ENCODE assay signal across 8 cellular contexts in genomic region chr11:134252539-134253188, GRCh38. TPM values are rescaled to one million over a fixed set of nuclear protein-coding genes. Genes with fewer than 3 reads are reported as not detected.
DNase-seq lines count a peak whose midpoint lies in the region; ATAC-seq, FAIRE-seq and TF ChIP-seq lines count a peak whose summit lies in the region.

No MANE protein-coding gene starts in this region.

- H3K4me3 Mint-ChIP-seq in Caco-2 (ENCODE audit: unreplicated experiment) = peak overlapping the region; percentile 89
- H3K4me3 Mint-ChIP-seq in WTC11 = peak overlapping the region; percentile 89
- peak overlapping the region; percentile 92 for H3K4me3 Mint-ChIP-seq in neural progenitor cell

- DNase-seq in Caco-2 = peak in 1 of 2 experiments; percentile 54
- peak; percentile 27 for DNase-seq in HPDE6-E6E7 (ENCODE audit: extremely low spot score)
- peak; percentile 29 for DNase-seq in WTC11 (ENCODE audit: low spot score)
- DNase-seq in esophagus muscularis mucosa (ENCODE audit: extremely low spot score) = no peak
- peak; percentile 63 for DNase-seq in neural progenitor cell (ENCODE audit: low spot score)
- DNase-seq in mesenteric fat pad (ENCODE audit: low spot score) = no peak
- DNase-seq in urothelium cell line (ENCODE audit: low spot score) = no peak

- TF ChIP-seq EP300 in esophagus muscularis mucosa (IDR thresholded peaks at IDR 0.05) = no peak

- TF ChIP-seq POLR2A in esophagus muscularis mucosa (IDR thresholded peaks at IDR 0.05; ENCODE audit: low read depth) = no peak

- POLR2A ChIA-PET in Caco-2 (lab: Charles Lee) (interaction anchor here (0.5 to 1.1 kb wide), 2 partner anchors 9 to 13 kb away, joined by 3 to 6 read pairs; no protein-coding TSS in a partner anchor), WTC11 (lab: Charles Lee) (interaction anchor here (1.2 kb wide), 1 partner anchor 28 kb away, joined by 4 read pairs; the partner anchor contains the start of genes NCAPD3 and VPS26B)

- H3K27me3 ChIP-seq in Caco-2 (replicated peaks; ENCODE audit: control insufficient read depth, insufficient read depth, low read length) (no peaks in the 10 kb centered on the region), esophagus muscularis mucosa (no peaks in the 10 kb centered on the region), neural progenitor cell (no peaks in the 10 kb centered on the region)

- peak overlapping the region; percentile 90 for H2AFZ ChIP-seq in neural progenitor cell (replicated peaks)

- no TSS peak for BruUV-seq in Caco-2 (replicated peaks; lab: Mats Ljungman, UMichigan)

- WGBS in esophagus muscularis mucosa = 3% methylated on average over 22 of the region's 22 CpGs

- H3K4me1 Mint-ChIP-seq in Caco-2 (ENCODE audit: low read depth, unreplicated experiment) = peaks cover 7% of the 10 kb centered on the region
- peaks cover 31% of the 10 kb centered on the region for H3K4me1 Mint-ChIP-seq in WTC11
- H3K4me1 Mint-ChIP-seq in neural progenitor cell = peaks cover 17% of the 10 kb centered on the region

- H3K9me3 ChIP-seq in Caco-2 (no peaks in the 10 kb centered on the region), esophagus muscularis mucosa (no peaks in the 10 kb centered on the region), neural progenitor cell (ENCODE audit: low read depth) (no peaks in the 10 kb centered on the region)

- H3F3A ChIP-seq in neural progenitor cell (ENCODE audit: low read depth) = no peaks in the 10 kb centered on the region

- peak overlapping the region; percentile 64 for H3K4me3 ChIP-seq in Caco-2 (ENCODE audit: low read depth, low read length)
- peak overlapping the region; percentile 75 to 96 (median 78) for H3K4me3 ChIP-seq in esophagus muscularis mucosa
- peak overlapping the region; percentile 76 for H3K4me3 ChIP-seq in neural progenitor cell

- H3K27me3 Mint-ChIP-seq in Caco-2 (ENCODE audit: insufficient read depth, unreplicated experiment) (no peaks in the 10 kb centered on the region), WTC11 (ENCODE audit: low read depth) (no peaks in the 10 kb centered on the region), neural progenitor cell (ENCODE audit: insufficient read depth, low read depth) (peaks cover 2% of the 10 kb centered on the region)

- peaks cover 9% of the 10 kb centered on the region for H4K20me1 ChIP-seq in neural progenitor cell (ENCODE audit: low read depth)

- FAIRE-seq in urothelium cell line (lab: Jason Lieb, UNC) = no peak

- ATAC-seq in GM21423 (IDR thresholded peaks at IDR 0.05; ENCODE audit: unreplicated experiment) (peak; percentile 25), WTC11 (peak; percentile 26)

- H3K79me2 ChIP-seq in neural progenitor cell (ENCODE audit: low read depth) = peaks cover 29% of the 10 kb centered on the region

- no peak for TF ChIP-seq CTCF in Caco-2 (IDR thresholded peaks at IDR 0.05; ENCODE audit: insufficient read depth in 1 of 2, low read depth in 1 of 2, low read length in 1 of 2, severe bottlenecking in 1 of 2, unreplicated experiment in 1 of 2)
- TF ChIP-seq CTCF in WTC11 (IDR thresholded peaks at IDR 0.05) = no peak
- no peak for TF ChIP-seq CTCF in esophagus muscularis mucosa (IDR thresholded peaks at IDR 0.05)
- no peak for TF ChIP-seq CTCF in neural progenitor cell (IDR thresholded peaks at IDR 0.05)

- H3K27ac Mint-ChIP-seq in Caco-2 (ENCODE audit: unreplicated experiment) (peak overlapping the region; percentile 63), WTC11 (peak overlapping the region; percentile 87), neural progenitor cell (no peak overlapping the region)

- CTCF ChIA-PET in Caco-2 (lab: Charles Lee) = interaction anchor here (1.1 to 1.3 kb wide), 2 partner anchors 8 to 28 kb away, joined by 6 to 8 read pairs; partner anchors contain the start of genes NCAPD3 and VPS26B
- CTCF ChIA-PET in WTC11 (lab: Charles Lee) = interaction anchor here (1.0 to 1.6 kb wide), 4 partner anchors 8 to 11 kb away, joined by 3 to 13 read pairs (median 4); no protein-coding TSS in a partner anchor

- no peaks in the 10 kb centered on the region for H3K9me3 Mint-ChIP-seq in Caco-2 (ENCODE audit: unreplicated experiment)
- no peaks in the 10 kb centered on the region for H3K9me3 Mint-ChIP-seq in WTC11
- no peaks in the 10 kb centered on the region for H3K9me3 Mint-ChIP-seq in neural progenitor cell

- intact Hi-C loops in Caco-2 (cut with micrococcal nuclease; ENCODE audit: unreplicated experiment) (loop anchor here (1.0 to 5.0 kb wide), 2 partner anchors 28 to 80 kb away; partner anchors contain the start of genes GLB1L2 and VPS26B), esophagus muscularis mucosa (cut with DNase I) (loop anchor here (2.0 to 5.0 kb wide), 2 partner anchors 28 to 80 kb away; partner anchors contain the start of genes GLB1L2 and VPS26B)

- H3K4me2 ChIP-seq in neural progenitor cell = peak overlapping the region; percentile 90

- H3K36me3 Mint-ChIP-seq in Caco-2 (ENCODE audit: insufficient read depth, unreplicated experiment) (peaks cover 25% of the 10 kb centered on the region), WTC11 (peaks cover 31% of the 10 kb centered on the region), neural progenitor cell (peaks cover 7% of the 10 kb centered on the region)

- H3K4me1 ChIP-seq in Caco-2 = 0 out of 2 replicates have a peak, but pooled peaks cover 10% of the 10 kb centered on the region
- peaks cover 15 to 42% (median 31%) of the 10 kb centered on the region in 4 donors for H3K4me1 ChIP-seq in esophagus muscularis mucosa
- H3K4me1 ChIP-seq in neural progenitor cell = peaks cover 11% of the 10 kb centered on the region

- peak overlapping the region; percentile 76 to 81 (median 78) for H3K27ac ChIP-seq in esophagus muscularis mucosa (replicated peaks in 1 of 4)
- H3K27ac ChIP-seq in neural progenitor cell = no peak overlapping the region

- peak overlapping the region; percentile 30 for H3K9ac ChIP-seq in neural progenitor cell

- no peaks in the 10 kb centered on the region; the same call in 1 of the 2 replicates for H3K36me3 ChIP-seq in Caco-2 (ENCODE audit: control insufficient read depth, insufficient read depth, low read length)
- H3K36me3 ChIP-seq in esophagus muscularis mucosa = peaks cover 28 to 54% (median 45%) of the 10 kb centered on the region in 4 donors
- H3K36me3 ChIP-seq in neural progenitor cell = no peaks in the 10 kb centered on the region

TF ChIP-seq in WTC11, 78 proteins besides CTCF, POLR2A, EP300 and RAD21:
- TF ChIP-seq ETV6 (CRISPR knock-in tag; IDR thresholded peaks at IDR 0.05) = 0 out of 2 replicates have a peak, but pooled peaks have one; percentile 1
- TF ChIP-seq NFE2L1 (CRISPR knock-in tag; IDR thresholded peaks at IDR 0.05) = no peak
TF ChIP-seq in WTC11: peak in this region for 1.

RNA-seq across cellular contexts. Expression of gene THYN1, which starts 0.5 kb away (rescaled TPM):
- 88.3 and 94.5 TPM in 2 replicates for total RNA-seq in Caco-2 (2022)
- 80.2 to 83.8 TPM (median 82.0 TPM) in 3 replicates for total RNA-seq in WTC11 (2021)
- 10 to 100 TPM; 34.1 to 59.6 (median 50.2) TPM for total RNA-seq in esophagus muscularis mucosa
- 76.0 and 109 TPM in 2 replicates for total RNA-seq in neural progenitor cell (ENCODE audit: low replicate concordance)
- 45.9 TPM for total RNA-seq in mesenteric fat pad

RNA-seq across cellular contexts. Expression of gene ACAD8, which starts 0.7 kb away (rescaled TPM):
- total RNA-seq in Caco-2 (2022) = 48.7 and 52.0 TPM in 2 replicates
- total RNA-seq in WTC11 (2021) = 49.4 to 55.2 TPM (median 51.9 TPM) in 3 replicates
- 10 to 100 TPM; 18.3 to 25.0 (median 21.1) TPM for total RNA-seq in esophagus muscularis mucosa
- total RNA-seq in neural progenitor cell (ENCODE audit: low replicate concordance) = 34.5 and 48.4 TPM in 2 replicates
- 24.5 TPM for total RNA-seq in mesenteric fat pad

RNA-seq across cellular contexts. Expression of gene GLB1L3, which starts 23.5 kb away (rescaled TPM):
- total RNA-seq in Caco-2 (2022) (not detected in 2 replicates), WTC11 (2021) (34.6 to 50.2 TPM (median 35.9 TPM) in 3 replicates), esophagus muscularis mucosa (under 1 TPM in 3 of 4 donors, not detected in 1; 0.29 to 0.42 (median 0.32) TPM), neural progenitor cell (ENCODE audit: low replicate concordance) (0.09 TPM in 1 of 2 replicates, not detected in the other), mesenteric fat pad (not detected)

RNA-seq across cellular contexts. Expression of gene VPS26B, which starts 28.2 kb away (rescaled TPM):
- total RNA-seq in Caco-2 (2022) = 71.4 and 78.1 TPM in 2 replicates
- 28.7 to 29.3 TPM (median 29.0 TPM) in 3 replicates for total RNA-seq in WTC11 (2021)
- 10 to 100 TPM; 30.2 to 50.2 (median 41.7) TPM for total RNA-seq in esophagus muscularis mucosa
- 17.6 and 19.5 TPM in 2 replicates for total RNA-seq in neural progenitor cell (ENCODE audit: low replicate concordance)
- 37.4 TPM for total RNA-seq in mesenteric fat pad

RNA-seq across cellular contexts. Expression of gene NCAPD3, which starts 28.9 kb away (rescaled TPM):
- total RNA-seq in Caco-2 (2022) (97.8 and 108 TPM in 2 replicates), WTC11 (2021) (46.5 to 63.0 TPM (median 49.1 TPM) in 3 replicates), esophagus muscularis mucosa (1 to 10 TPM; 6.2 to 9.6 (median 8.8) TPM), neural progenitor cell (ENCODE audit: low replicate concordance) (41.0 and 45.0 TPM in 2 replicates), mesenteric fat pad (15.8 TPM)

Comparison
In these comparisons a context has a peak if more than half of its experiments do, and no peak if none do; other contexts are left out.
1. DNase-seq: peak in HPDE6-E6E7 (single experiment), WTC11 (single experiment) and neural progenitor cell (single experiment); none in esophagus muscularis mucosa (single experiment), mesenteric fat pad (single experiment) and urothelium cell line (single experiment).
2. RNA of gene GLB1L3, which starts 23.5 kb away (total RNA-seq): 34.6 to 50.2 TPM in WTC11; 0.29 to 0.42 TPM in esophagus muscularis mucosa, not detected in Caco-2, 0.09 TPM in neural progenitor cell and not detected in mesenteric fat pad (single experiment); every median in the first group is over 10 times any median in the second.
3. Peak in every context shown above with its lines, with median percentiles within 50 percentile points of each other: H3K4me3 ChIP-seq and H3K4me3 Mint-ChIP-seq.